In genomic region chr19:4058696-4059492, GRCh38 we compare ENCODE assay signal across 9 cellular contexts. TPM values are rescaled to one million over a fixed set of nuclear protein-coding genes. Genes with fewer than 3 reads are reported as not detected.
DNase-seq lines count a peak whose midpoint lies in the region; ATAC-seq and TF ChIP-seq lines count a peak whose summit lies in the region.
"Had no signal": no experiment of that assay in that cellular context is flagged by ENCODE, and none has a peak within 500 bp of the region (broad histone marks: within the 10 kb centered on the region; RNA-seq: fewer than 3 reads in every experiment).

No MANE protein-coding gene starts in this region.

- intact Hi-C loops in CD4-positive, alpha-beta memory T cell (cut with micrococcal nuclease), result no loop called here
- intact Hi-C loops in posterior cingulate gyrus (cut with DNase I), result loop anchor here (5.0 kb wide), 1 partner anchor 37 kb away; no protein-coding TSS in a partner anchor

- peak overlapping the region in 2 of 7 donors; percentile 41 to 76 for H3K27ac Mint-ChIP-seq in CD4-positive, alpha-beta memory T cell

- ATAC-seq in gastroesophageal sphincter, result no peak
- ATAC-seq in GM21360 (IDR thresholded peaks at IDR 0.05; ENCODE audit: unreplicated experiment), result no peak
- no peak for ATAC-seq in GM18907 (IDR thresholded peaks at IDR 0.05; ENCODE audit: unreplicated experiment)

- TF ChIP-seq POLR2A in gastroesophageal sphincter (IDR thresholded peaks at IDR 0.05), result no peak

- no peaks in the 10 kb centered on the region for H3K27me3 ChIP-seq in CD4-positive, alpha-beta memory T cell (ENCODE audit: insufficient read depth, low read length)
- H3K27me3 ChIP-seq in WERI-Rb-1 (ENCODE audit: insufficient read depth, low read depth, severe bottlenecking) (no peaks in the 10 kb centered on the region), gastroesophageal sphincter (no peaks in the 10 kb centered on the region)
- H3K27me3 ChIP-seq: MG63 had no signal

- peak overlapping the region in 2 of 8 donors; percentile 13 to 25 for H3K4me3 Mint-ChIP-seq in CD4-positive, alpha-beta memory T cell

- DNase-seq in CD4-positive, alpha-beta memory T cell, result no peak
- peak; percentile 95 for DNase-seq in WERI-Rb-1
- DNase-seq in posterior cingulate gyrus, result peak; percentile 63 to 96 (median 71)
- no peak for DNase-seq in central memory CD4-positive, alpha-beta T cell
- no peak for DNase-seq in NCI-H1417 treated with DMSO at 0.1 percent for 48 hours (lab: John Stamatoyannopoulos, UW)

- H3K4me1 Mint-ChIP-seq in CD4-positive, alpha-beta memory T cell, result peaks cover 11 to 54% (median 30%) of the 10 kb centered on the region in 4 donors

- TF ChIP-seq CTCF in WERI-Rb-1 (IDR thresholded peaks at IDR 0.05; ENCODE audit: low read depth, low read length), result no peak
- no peak for TF ChIP-seq CTCF in gastroesophageal sphincter (IDR thresholded peaks at IDR 0.05)

- CTCF ChIA-PET in CD4-positive, alpha-beta memory T cell (lab: Charles Lee; ENCODE audit: partially characterized antibody), result no interaction called here

- no peaks in the 10 kb centered on the region for H3K9me3 ChIP-seq in CD4-positive, alpha-beta memory T cell (ENCODE audit: control insufficient read depth in 1 of 2, low read length in 2 of 2)
- H3K9me3 ChIP-seq in WERI-Rb-1 (ENCODE audit: severe bottlenecking) (no peaks in the 10 kb centered on the region), gastroesophageal sphincter (no peaks in the 10 kb centered on the region)
- H3K9me3 ChIP-seq: MG63 had no signal

- peaks cover 3 to 25% of the 10 kb centered on the region in 2 donors for H3K36me3 Mint-ChIP-seq in CD4-positive, alpha-beta memory T cell

- TF ChIP-seq EP300 in gastroesophageal sphincter (IDR thresholded peaks at IDR 0.05), result no peak

- 80% methylated on average over 1 of the region's 32 CpGs; no CpG with 5 or more reads in 1 of the 2 donors for WGBS in gastroesophageal sphincter (ENCODE audit: low coverage in 1 of 2), 2 donors

- peaks cover 10% of the 10 kb centered on the region for H3K36me3 ChIP-seq in CD4-positive, alpha-beta memory T cell (ENCODE audit: insufficient read depth, low read length)
- peaks cover 60% of the 10 kb centered on the region for H3K36me3 ChIP-seq in WERI-Rb-1
- H3K36me3 ChIP-seq in gastroesophageal sphincter, result peaks cover 0 to 33% of the 10 kb centered on the region in 2 donors

- peaks cover 68% of the 10 kb centered on the region for H3K4me1 ChIP-seq in CD4-positive, alpha-beta memory T cell (ENCODE audit: insufficient read depth, low read length)
- H3K4me1 ChIP-seq in gastroesophageal sphincter, result peaks cover 5 to 91% (median 62%) of the 10 kb centered on the region in 3 donors

- H3K9me3 Mint-ChIP-seq in CD4-positive, alpha-beta memory T cell, result no peaks in the 10 kb centered on the region

- H3K4me3 ChIP-seq in CD4-positive, alpha-beta memory T cell (ENCODE audit: low read length in 2 of 2), result no peak overlapping the region
- H3K4me3 ChIP-seq in WERI-Rb-1 (ENCODE audit: low read depth, low read length), result peak overlapping the region; percentile 40
- peak overlapping the region; percentile 3 to 72 for H3K4me3 ChIP-seq in gastroesophageal sphincter
- H3K4me3 ChIP-seq: MG63 had no signal

- H3K27me3 Mint-ChIP-seq in CD4-positive, alpha-beta memory T cell, result no peaks in the 10 kb centered on the region

- POLR2A ChIA-PET in CD4-positive, alpha-beta memory T cell (lab: Charles Lee; ENCODE audit: partially characterized antibody), result interaction anchor here (0.9 to 1.7 kb wide), 4 partner anchors 9 to 74 kb away, joined by 3 to 7 read pairs (median 5); partner anchors contain the start of genes EEF2 and ZBTB7A

- H3K27ac ChIP-seq in CD4-positive, alpha-beta memory T cell (ENCODE audit: low read depth, low read length), result peak overlapping the region; percentile 64
- H3K27ac ChIP-seq in WERI-Rb-1 (peak overlapping the region; percentile 98), gastroesophageal sphincter (peak overlapping the region; percentile 71 to 99 (median 98))

RNA-seq across cellular contexts. Expression of gene ZBTB7A, which starts 7.8 kb away (rescaled TPM):
- 10 to 100 TPM; 57.0 to 57.7 TPM for total RNA-seq in CD4-positive, alpha-beta memory T cell
- 10 to 100 TPM in 1 of 2 donors, 1 to 10 TPM in 1; 9.6 to 48.2 TPM for polyA plus RNA-seq in CD4-positive, alpha-beta memory T cell
- 100 to 1,000 TPM in 1 of 4 donors, 10 to 100 TPM in 3; 65.6 to 122 (median 82.4) TPM for total RNA-seq in gastroesophageal sphincter

RNA-seq across cellular contexts. Expression of gene PIAS4, which starts 51.4 kb away (rescaled TPM):
- total RNA-seq in CD4-positive, alpha-beta memory T cell, result 10 to 100 TPM; 38.6 to 42.6 TPM
- 1 to 10 TPM; 5.2 to 6.1 TPM for polyA plus RNA-seq in CD4-positive, alpha-beta memory T cell
- 10 to 100 TPM; 15.3 to 26.4 (median 16.8) TPM for total RNA-seq in gastroesophageal sphincter

Comparison
In these comparisons a context has a peak if more than half of its experiments do, and no peak if none do; other contexts are left out.
1. DNase-seq: peak in WERI-Rb-1 (single experiment) and posterior cingulate gyrus (10 of 10); none in CD4-positive, alpha-beta memory T cell (0 of 5), central memory CD4-positive, alpha-beta T cell (single experiment) and NCI-H1417 treated with DMSO at 0.1 percent for 48 hours (single experiment).
2. H3K4me3 ChIP-seq: peak in WERI-Rb-1 (single experiment) and gastroesophageal sphincter (2 of 2); none in CD4-positive, alpha-beta memory T cell (0 of 2).
3. Peak in every context shown above with its lines, with median percentiles within 50 percentile points of each other: H3K27ac ChIP-seq.